Comparison of ENCODE assay signal across 24 cellular contexts in the genomic region with DNA sequence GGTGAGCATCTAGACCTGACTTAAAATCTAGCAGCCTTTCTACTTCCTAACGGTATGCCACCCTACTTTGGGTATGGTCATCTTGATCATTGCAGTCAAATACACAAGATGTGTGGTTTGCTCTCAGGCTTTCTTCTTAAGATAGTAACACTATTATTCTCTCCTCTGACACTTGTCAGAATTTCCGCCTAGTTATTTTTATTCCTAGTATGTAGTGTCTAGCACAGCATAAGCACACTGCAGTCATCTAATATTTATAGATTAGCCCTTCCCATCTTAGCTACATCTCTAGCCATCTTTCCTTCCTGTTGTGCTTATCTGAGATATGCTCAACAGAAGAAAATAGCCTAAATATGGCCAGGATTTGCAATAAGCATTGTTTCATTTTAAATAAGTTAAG.
"Had no signal": no experiment of that assay in that cellular context is flagged by ENCODE, and none has a peak within 500 bp of the region (broad histone marks: within the 10 kb centered on the region; RNA-seq: fewer than 3 reads in every experiment).

No MANE protein-coding gene starts in this region.

- H3K27ac ChIP-seq: colonic mucosa, esophagus muscularis mucosa, foreskin keratinocyte, gastroesophageal sphincter, heart right ventricle, left ventricle myocardium inferior, lower lobe of right lung, neural progenitor cell, parathyroid adenoma, right lobe of liver, stomach, thyroid gland, vagina had no signal

- H3K27me3 ChIP-seq: colonic mucosa, esophagus muscularis mucosa, foreskin keratinocyte, gastroesophageal sphincter, heart right ventricle, neural progenitor cell, right lobe of liver, stomach, thyroid gland, vagina had no signal

- H2AFZ ChIP-seq: neural progenitor cell, parathyroid adenoma had no signal

- DNase-seq: colonic mucosa; dermis blood vessel endothelial cell; effector memory CD4-positive, alpha-beta T cell; heart right ventricle; hippocampal formation; left colon; left ventricle myocardium inferior; lower lobe of right lung; right lobe of liver; stimulated activated CD4-positive, alpha-beta T cell treated with anti-CD3 and anti-CD28 coated beads, Interleukin-12 subunit alpha, Interleukin-12 subunit beta, amount 100 ng/mL, for 4 hours; stimulated activated CD4-positive, alpha-beta T cell treated with anti-CD3 and anti-CD28 coated beads, Interleukin-1b, Interleukin-23, amount 100 ng/mL, for 48 hours; stimulated activated CD4-positive, alpha-beta T cell treated with anti-CD3 and anti-CD28 coated beads, Interleukin-4, amount 100 ng/mL, for 24 hours; stimulated activated naive CD4-positive, alpha-beta T cell treated with Interleukin-2 at 50 U/mL for 16 hours; stomach; thyroid gland had no signal

- H3K9ac ChIP-seq: neural progenitor cell, parathyroid adenoma had no signal

- ATAC-seq: gastroesophageal sphincter; left colon; lower lobe of right lung; naive thymus-derived CD4-positive, alpha-beta T cell; stimulated activated effector memory CD8-positive, alpha-beta T cell treated with anti-CD3 and anti-CD28 coated beads, Interleukin-12 subunit alpha, Interleukin-12 subunit beta, amount 100 ng/mL, for 72 hours had no signal

- H3K9me3 ChIP-seq: colonic mucosa, esophagus muscularis mucosa, gastroesophageal sphincter, lower lobe of right lung, right lobe of liver, stomach, thyroid gland, vagina had no signal

- H3K79me2 ChIP-seq: parathyroid adenoma had no signal

- H3K36me3 ChIP-seq: colonic mucosa, esophagus muscularis mucosa, gastroesophageal sphincter, heart right ventricle, left ventricle myocardium inferior, lower lobe of right lung, neural progenitor cell, right lobe of liver, stomach, thyroid gland, vagina had no signal

- H3K4me3 ChIP-seq: colonic mucosa, esophagus muscularis mucosa, gastroesophageal sphincter, heart right ventricle, left ventricle myocardium inferior, lower lobe of right lung, neural progenitor cell, right lobe of liver, smooth muscle cell, stomach, thyroid gland, vagina had no signal

- H3K4me2 ChIP-seq: neural progenitor cell, smooth muscle cell had no signal

- H3K4me1 ChIP-seq: colonic mucosa, esophagus muscularis mucosa, foreskin keratinocyte, gastroesophageal sphincter, left ventricle myocardium inferior, lower lobe of right lung, parathyroid adenoma, right lobe of liver, thyroid gland, vagina had no signal
